In genomic region chr2:28359222-28360065, GRCh38 we compare ENCODE assay signal across 1 cellular context.
TF ChIP-seq lines count a peak whose summit lies in the region.

No MANE protein-coding gene starts in this region.

TF ChIP-seq in K562, 482 proteins besides CTCF, POLR2A, EP300 and RAD21 (continued from another document and continues in another):
- no peak for TF ChIP-seq BRF2 (IDR thresholded peaks at IDR 0.05; ENCODE audit: borderline replicate concordance, insufficient read depth, insufficient read length)
- no peak for TF ChIP-seq PURB (CRISPR knock-in tag; IDR thresholded peaks at IDR 0.05; ENCODE audit: low read depth)
- TF ChIP-seq GABPA (tag; conservative IDR thresholded peaks at IDR 0.05; ENCODE audit: low read depth), result peak; percentile 74
- TF ChIP-seq TEAD4 (IDR thresholded peaks at IDR 0.05; ENCODE audit: low read length), result peak; percentile 70; the same call in 1 of the 2 replicates
- no peak for TF ChIP-seq TEAD4 (CRISPR knock-in tag; IDR thresholded peaks at IDR 0.05; ENCODE audit: borderline replicate concordance)
- no peak for TF ChIP-seq PML (IDR thresholded peaks at IDR 0.05; ENCODE audit: low read length)
- 0 out of 2 replicates have a peak, but pooled peaks have one; percentile 55 for TF ChIP-seq ZNF347 (CRISPR knock-in tag; IDR thresholded peaks at IDR 0.05; ENCODE audit: low read depth)
- TF ChIP-seq SIX5 (IDR thresholded peaks at IDR 0.05; ENCODE audit: borderline replicate concordance in 1 of 2, insufficient read depth in 1 of 2, low read depth in 1 of 2, low read length in 2 of 2), result no peak
- TF ChIP-seq POLR2H (tag; IDR thresholded peaks at IDR 0.05; ENCODE audit: low read depth), result no peak
- peak; percentile 76 for TF ChIP-seq ZNF134 (CRISPR knock-in tag; conservative IDR thresholded peaks at IDR 0.05)
- TF ChIP-seq ZNF354B (CRISPR knock-in tag; IDR thresholded peaks at IDR 0.05), result 0 out of 2 replicates have a peak, but pooled peaks have one; percentile 34
- TF ChIP-seq ETV5 (CRISPR knock-in tag; IDR thresholded peaks at IDR 0.05; ENCODE audit: low read depth), result 0 out of 2 replicates have a peak, but pooled peaks have one; percentile 55
- no peak for TF ChIP-seq GTF3C2 (IDR thresholded peaks at IDR 0.05; ENCODE audit: borderline replicate concordance, extremely low read depth, insufficient read length)
- peak; percentile 89 for TF ChIP-seq BHLHE40 (IDR thresholded peaks at IDR 0.05; ENCODE audit: low read length)
- TF ChIP-seq DACH1 (IDR thresholded peaks at IDR 0.05; ENCODE audit: partially characterized antibody), result peak; percentile 59
- no peak for TF ChIP-seq REST (CRISPR knock-in tag; IDR thresholded peaks at IDR 0.05; ENCODE audit: low read depth)
- no peak for TF ChIP-seq ZNF655 (CRISPR knock-in tag; IDR thresholded peaks at IDR 0.05)
- TF ChIP-seq ZNF311 (CRISPR knock-in tag; IDR thresholded peaks at IDR 0.05), result peak; percentile 66; the same call in 1 of the 2 replicates
- TF ChIP-seq FOXJ2 (tag; IDR thresholded peaks at IDR 0.05), result peak; percentile 75
- peak; percentile 69 for TF ChIP-seq NR2C1 (IDR thresholded peaks at IDR 0.05)
- peak; percentile 82 for TF ChIP-seq NR2C1 (tag; IDR thresholded peaks at IDR 0.05)
- no peak for TF ChIP-seq ZNF12 (CRISPR knock-in tag; IDR thresholded peaks at IDR 0.05)
- TF ChIP-seq ETV6 (IDR thresholded peaks at IDR 0.05; ENCODE audit: borderline replicate concordance in 1 of 2, low read depth in 2 of 2, low read length in 1 of 2), result no peak
- no peak for TF ChIP-seq ETV6 (CRISPR knock-in tag; IDR thresholded peaks at IDR 0.05; ENCODE audit: borderline replicate concordance)
- TF ChIP-seq KHSRP (IDR thresholded peaks at IDR 0.05), result peak; percentile 54; the same call in 1 of the 2 replicates
- TF ChIP-seq OTX1 (CRISPR knock-in tag; IDR thresholded peaks at IDR 0.05), result 0 out of 2 replicates have a peak, but pooled peaks have one; percentile 24
- peak; percentile 83 for TF ChIP-seq ZNF644 (tag; IDR thresholded peaks at IDR 0.05; ENCODE audit: low read depth)
- no peak for TF ChIP-seq KLF16 (IDR thresholded peaks at IDR 0.05)
- TF ChIP-seq PTTG1 (tag; IDR thresholded peaks at IDR 0.05; ENCODE audit: low read depth), result no peak
- TF ChIP-seq USF1 (CRISPR knock-in tag; IDR thresholded peaks at IDR 0.05), result peak; percentile 60
- TF ChIP-seq ZNF280B (CRISPR knock-in tag; IDR thresholded peaks at IDR 0.05), result no peak
- peak; percentile 42; the same call in 1 of the 2 replicates for TF ChIP-seq HMBOX1 (IDR thresholded peaks at IDR 0.05)
- no peak for TF ChIP-seq TBP (optimal IDR thresholded peaks at IDR 0.05; ENCODE audit: low read depth, low read length)
- peak; percentile 73 for TF ChIP-seq HMGN3 (IDR thresholded peaks at IDR 0.05; ENCODE audit: borderline replicate concordance, extremely low read depth, insufficient read length, low read depth, low read length)
- TF ChIP-seq ZNF398 (CRISPR knock-in tag; IDR thresholded peaks at IDR 0.05), result no peak
- TF ChIP-seq THRAP3 (IDR thresholded peaks at IDR 0.05; ENCODE audit: borderline replicate concordance), result no peak
- no peak for TF ChIP-seq ZNF764 (CRISPR knock-in tag; IDR thresholded peaks at IDR 0.05; ENCODE audit: low read depth)
- TF ChIP-seq FIP1L1 (IDR thresholded peaks at IDR 0.05; ENCODE audit: low read depth, low read length, poor library complexity, severe bottlenecking), result no peak
- peak; percentile 75 for TF ChIP-seq VEZF1 (CRISPR knock-in tag; IDR thresholded peaks at IDR 0.05)
- peak; percentile 95 for TF ChIP-seq JUNB (CRISPR knock-in tag; conservative IDR thresholded peaks at IDR 0.05)
- TF ChIP-seq TOE1 (IDR thresholded peaks at IDR 0.05; ENCODE audit: borderline replicate concordance), result peak; percentile 37; the same call in 1 of the 2 replicates
- no peak for TF ChIP-seq TOE1 (CRISPR knock-in tag; IDR thresholded peaks at IDR 0.05; ENCODE audit: borderline replicate concordance, low read depth)
- peak; percentile 83; the same call in 1 of the 2 replicates for TF ChIP-seq NR4A1 (CRISPR knock-in tag; IDR thresholded peaks at IDR 0.05)
- TF ChIP-seq NR4A1 (tag; IDR thresholded peaks at IDR 0.05), result peak; percentile 89
- TF ChIP-seq ATF4 (CRISPR knock-in tag; IDR thresholded peaks at IDR 0.05), result peak; percentile 64
- no peak for TF ChIP-seq WHSC1 (IDR thresholded peaks at IDR 0.05; ENCODE audit: low read length)
- no peak for TF ChIP-seq ZNF212 (CRISPR knock-in tag; IDR thresholded peaks at IDR 0.05)
- peak in 1 of 2 experiments; percentile 16; a peak in 2 of 4 replicates for TF ChIP-seq NRF1 (conservative IDR thresholded peaks at IDR 0.05 in 1 of 2, IDR thresholded peaks at IDR 0.05 in 1 of 2)
